Comparison of ENCODE assay signal across 1 cellular context in the genomic region with DNA sequence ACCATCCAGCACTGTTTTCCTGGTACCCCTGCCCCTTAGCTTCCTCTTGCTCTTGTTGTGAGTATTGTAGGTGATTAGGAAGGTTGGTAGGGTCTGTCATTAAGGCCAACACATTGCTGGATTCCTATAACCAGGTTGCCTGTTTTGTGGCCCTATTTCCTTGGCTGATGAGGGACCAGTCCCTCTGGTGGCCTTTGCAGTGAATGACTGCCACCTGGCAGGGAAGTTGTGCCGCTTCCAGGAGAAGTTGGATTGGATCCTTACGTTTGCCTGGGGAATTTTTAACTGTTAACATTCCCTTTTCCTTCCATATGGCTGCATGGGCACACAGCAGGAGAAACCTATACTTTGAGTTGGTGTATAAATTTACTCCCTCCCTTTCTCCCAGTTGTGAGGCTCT.
TF ChIP-seq lines count a peak whose summit lies in the region.

No MANE protein-coding gene starts in this region.

TF ChIP-seq in HCT116, 20 proteins besides CTCF, POLR2A, EP300 and RAD21 (continued from another document):
- TF ChIP-seq, protein P1, sequence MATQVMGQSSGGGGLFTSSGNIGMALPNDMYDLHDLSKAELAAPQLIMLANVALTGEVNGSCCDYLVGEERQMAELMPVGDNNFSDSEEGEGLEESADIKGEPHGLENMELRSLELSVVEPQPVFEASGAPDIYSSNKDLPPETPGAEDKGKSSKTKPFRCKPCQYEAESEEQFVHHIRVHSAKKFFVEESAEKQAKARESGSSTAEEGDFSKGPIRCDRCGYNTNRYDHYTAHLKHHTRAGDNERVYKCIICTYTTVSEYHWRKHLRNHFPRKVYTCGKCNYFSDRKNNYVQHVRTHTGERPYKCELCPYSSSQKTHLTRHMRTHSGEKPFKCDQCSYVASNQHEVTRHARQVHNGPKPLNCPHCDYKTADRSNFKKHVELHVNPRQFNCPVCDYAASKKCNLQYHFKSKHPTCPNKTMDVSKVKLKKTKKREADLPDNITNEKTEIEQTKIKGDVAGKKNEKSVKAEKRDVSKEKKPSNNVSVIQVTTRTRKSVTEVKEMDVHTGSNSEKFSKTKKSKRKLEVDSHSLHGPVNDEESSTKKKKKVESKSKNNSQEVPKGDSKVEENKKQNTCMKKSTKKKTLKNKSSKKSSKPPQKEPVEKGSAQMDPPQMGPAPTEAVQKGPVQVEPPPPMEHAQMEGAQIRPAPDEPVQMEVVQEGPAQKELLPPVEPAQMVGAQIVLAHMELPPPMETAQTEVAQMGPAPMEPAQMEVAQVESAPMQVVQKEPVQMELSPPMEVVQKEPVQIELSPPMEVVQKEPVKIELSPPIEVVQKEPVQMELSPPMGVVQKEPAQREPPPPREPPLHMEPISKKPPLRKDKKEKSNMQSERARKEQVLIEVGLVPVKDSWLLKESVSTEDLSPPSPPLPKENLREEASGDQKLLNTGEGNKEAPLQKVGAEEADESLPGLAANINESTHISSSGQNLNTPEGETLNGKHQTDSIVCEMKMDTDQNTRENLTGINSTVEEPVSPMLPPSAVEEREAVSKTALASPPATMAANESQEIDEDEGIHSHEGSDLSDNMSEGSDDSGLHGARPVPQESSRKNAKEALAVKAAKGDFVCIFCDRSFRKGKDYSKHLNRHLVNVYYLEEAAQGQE (IDR thresholded peaks at IDR 0.05; ENCODE audit: low read depth), result no peak
- TF ChIP-seq, protein P2, sequence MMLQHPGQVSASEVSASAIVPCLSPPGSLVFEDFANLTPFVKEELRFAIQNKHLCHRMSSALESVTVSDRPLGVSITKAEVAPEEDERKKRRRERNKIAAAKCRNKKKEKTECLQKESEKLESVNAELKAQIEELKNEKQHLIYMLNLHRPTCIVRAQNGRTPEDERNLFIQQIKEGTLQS (IDR thresholded peaks at IDR 0.05), result no peak
